ENCODE assay signal across 16 cellular contexts in the genomic region with DNA sequence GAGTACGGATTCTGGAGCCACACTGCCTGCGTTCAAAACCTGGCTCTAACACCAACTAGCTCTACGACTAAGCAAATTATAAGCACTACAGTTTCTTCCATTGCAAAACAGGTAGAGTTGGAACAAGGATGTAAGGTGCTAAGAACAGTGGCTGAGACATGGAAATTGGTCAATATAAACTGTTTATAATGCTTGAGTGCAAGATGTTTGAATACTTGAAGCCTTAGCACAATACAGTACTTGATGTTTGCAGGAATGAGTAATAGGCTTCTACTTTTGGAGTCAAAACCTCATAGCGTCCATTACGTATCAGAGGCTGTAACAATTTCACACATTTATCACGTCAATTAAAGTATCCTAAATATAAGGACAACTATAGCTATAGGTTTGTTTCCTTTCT. TPM values are rescaled to one million over a fixed set of nuclear protein-coding genes. Genes with fewer than 3 reads are reported as not detected.
DNase-seq lines count a peak whose midpoint lies in the region; ATAC-seq and TF ChIP-seq lines count a peak whose summit lies in the region.
"Had no signal": no experiment of that assay in that cellular context is flagged by ENCODE, and none has a peak within 500 bp of the region (broad histone marks: within the 10 kb centered on the region; RNA-seq: fewer than 3 reads in every experiment).

No MANE protein-coding gene starts in this region.

- H3K27ac ChIP-seq in DOHH2 (ENCODE audit: low read depth, low read length) (peak overlapping the region; percentile 97), caudate nucleus (ENCODE audit: low read depth, low read length) (no peak overlapping the region)

- H3K9ac ChIP-seq in Loucy (ENCODE audit: low read depth, low read length, poor library complexity, severe bottlenecking) = peak overlapping the region; percentile 6

- H3K4me1 ChIP-seq in DOHH2 (ENCODE audit: control insufficient read depth, low read length) (peaks cover 86% of the 10 kb centered on the region), Loucy (ENCODE audit: insufficient read depth, low read length, poor library complexity, severe bottlenecking) (peaks cover 73% of the 10 kb centered on the region)

- H3K79me2 ChIP-seq in DOHH2 (ENCODE audit: control insufficient read depth, low read length) = peaks cover 98% of the 10 kb centered on the region
- peaks cover 95% of the 10 kb centered on the region for H3K79me2 ChIP-seq in Loucy (ENCODE audit: insufficient read depth, low read length)

- 0 out of 2 replicates have a peak, but pooled peaks cover 6% of the 10 kb centered on the region for H4K20me1 ChIP-seq in DOHH2 (ENCODE audit: control insufficient read depth, insufficient read depth, low read depth, low read length)
- H4K20me1 ChIP-seq in Loucy (ENCODE audit: insufficient read depth, low read length, poor library complexity, severe bottlenecking) = peaks cover 58% of the 10 kb centered on the region

- no peaks in the 10 kb centered on the region for H3K9me3 Mint-ChIP-seq in progenitor cell of endocrine pancreas (ENCODE audit: low read depth)
- H3K9me3 Mint-ChIP-seq: naive B cell had no signal

- TF ChIP-seq CTCF in DOHH2 (IDR thresholded peaks at IDR 0.05; ENCODE audit: low read depth, low read length, poor library complexity, severe bottlenecking) (no peak), Loucy (conservative IDR thresholded peaks at IDR 0.05; ENCODE audit: low read length) (no peak), epithelial cell of esophagus (IDR thresholded peaks at IDR 0.05; ENCODE audit: insufficient read depth, low read depth, low read length, missing control alignments) (no peak), progenitor cell of endocrine pancreas (IDR thresholded peaks at IDR 0.05; ENCODE audit: unreplicated experiment) (no peak), omental fat pad (IDR thresholded peaks at IDR 0.05) (no peak)

- H3K4me3 Mint-ChIP-seq in progenitor cell of endocrine pancreas (ENCODE audit: low read depth) = no peak overlapping the region

- H3K4me3 ChIP-seq in DOHH2 (ENCODE audit: low read length) = peak overlapping the region; percentile 42
- peak overlapping the region; percentile 49 for H3K4me3 ChIP-seq in Loucy (ENCODE audit: low read length, poor library complexity, severe bottlenecking)
- no peak overlapping the region for H3K4me3 ChIP-seq in epithelial cell of esophagus (ENCODE audit: low read length)
- H3K4me3 ChIP-seq: transverse colon had no signal

- H3K27me3 ChIP-seq in DOHH2 (ENCODE audit: control insufficient read depth, low read length) = no peaks in the 10 kb centered on the region
- no peaks in the 10 kb centered on the region for H3K27me3 ChIP-seq in Loucy (ENCODE audit: insufficient read depth, low read length, poor library complexity, severe bottlenecking)
- H3K27me3 ChIP-seq: transverse colon had no signal

- H3F3A ChIP-seq in DOHH2 (ENCODE audit: control insufficient read depth, insufficient read depth) (peaks cover 31% of the 10 kb centered on the region), Loucy (ENCODE audit: low read depth) (peaks cover 8% of the 10 kb centered on the region; the same call in 1 of the 2 replicates)

- peaks cover 42% of the 10 kb centered on the region for H3K4me1 Mint-ChIP-seq in progenitor cell of endocrine pancreas (ENCODE audit: low read depth)

- peak overlapping the region; percentile 74 for H3K4me2 ChIP-seq in DOHH2 (ENCODE audit: low read length)
- H3K4me2 ChIP-seq in Loucy (ENCODE audit: low read depth, low read length, poor library complexity, severe bottlenecking) = peak overlapping the region; percentile 66

- ATAC-seq in omental fat pad (ENCODE audit: low FRiP score) = no peak

- H3K27me3 Mint-ChIP-seq in progenitor cell of endocrine pancreas = no peaks in the 10 kb centered on the region
- H3K27me3 Mint-ChIP-seq: naive B cell had no signal

- H3K9me2 ChIP-seq in DOHH2 (replicated peaks; ENCODE audit: control insufficient read depth, low read length) = no peaks in the 10 kb centered on the region
- H3K9me2 ChIP-seq in Loucy (replicated peaks; ENCODE audit: low read depth, low read length) = no peaks in the 10 kb centered on the region

- peak; percentile 51 for DNase-seq in epithelial cell of esophagus (ENCODE audit: low read depth)
- DNase-seq in progenitor cell of endocrine pancreas (ENCODE audit: low spot score, unreplicated experiment) = no peak
- no peak for DNase-seq in amniotic stem cell (lab: John Stamatoyannopoulos, UW)
- no peak for DNase-seq in omental fat pad (ENCODE audit: low spot score)
- DNase-seq in activated naive CD4-positive, alpha-beta T cell treated with anti-CD3 and anti-CD28 coated beads, Interleukin-2, amount 50 U/mL, for 16 hours = no peak
- DNase-seq in caudate nucleus (lab: John Stamatoyannopoulos, UW) = no peak
- DNase-seq: activated CD8-positive, alpha-beta memory T cell treated with anti-CD3 and anti-CD28 coated beads for 24 hours; activated effector memory CD4-positive, alpha-beta T cell treated with Interleukin-2 at 50 U/mL for 16 hours; naive B cell; NCI-H1694; NCI-H226; transverse colon had no signal

- no peak overlapping the region for H2AFZ ChIP-seq in Loucy (ENCODE audit: low read length)

- H3K36me3 ChIP-seq in DOHH2 (ENCODE audit: control insufficient read depth, low read length) = peaks cover 50% of the 10 kb centered on the region
- H3K36me3 ChIP-seq in Loucy (ENCODE audit: insufficient read depth, low read length) = no peaks in the 10 kb centered on the region; the same call in 1 of the 2 replicates
- H3K36me3 ChIP-seq: transverse colon had no signal

- no peaks in the 10 kb centered on the region for H3K9me3 ChIP-seq in DOHH2 (ENCODE audit: control insufficient read depth, insufficient read depth, low read length)
- H3K9me3 ChIP-seq in Loucy (ENCODE audit: insufficient read depth, low read depth, low read length) = no peaks in the 10 kb centered on the region
- H3K9me3 ChIP-seq: transverse colon had no signal

- peak overlapping the region; percentile 74 for H3K27ac Mint-ChIP-seq in progenitor cell of endocrine pancreas

- H3K36me3 Mint-ChIP-seq in progenitor cell of endocrine pancreas (ENCODE audit: insufficient read depth) = peaks cover 6% of the 10 kb centered on the region

RNA-seq across cellular contexts. Expression of gene NT5C2, which starts 6.9 kb away (rescaled TPM):
- total RNA-seq in progenitor cell of endocrine pancreas (131 and 135 TPM in 2 replicates), omental fat pad (10 to 100 TPM; 46.9 to 94.6 (median 62.8) TPM)

RNA-seq across cellular contexts. Expression of gene RPEL1, which starts 59.6 kb away (rescaled TPM):
- total RNA-seq in progenitor cell of endocrine pancreas (not detected in 2 replicates), omental fat pad (not detected)
- total RNA-seq: H1, lower leg skin, transverse colon had no signal
